Comparison of ENCODE assay signal across 32 cellular contexts in the genomic region with DNA sequence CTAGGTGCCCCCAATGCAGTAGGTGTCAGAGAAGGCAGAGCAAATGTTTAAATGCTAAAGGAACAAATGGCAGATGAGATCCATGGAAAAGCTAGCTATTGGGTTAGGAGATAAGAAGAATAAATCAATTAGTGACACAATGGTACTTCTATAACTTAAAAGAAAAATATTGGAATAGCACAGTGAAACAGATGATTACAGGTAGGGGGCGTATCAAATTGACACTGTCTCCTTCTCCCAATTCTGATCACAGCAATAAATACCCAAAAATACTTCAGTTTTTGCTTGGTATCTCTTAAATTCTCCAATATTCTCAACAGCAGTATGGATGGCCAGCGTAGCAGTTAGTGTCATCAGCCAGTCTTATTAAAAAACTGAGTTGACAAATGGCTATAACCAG. TPM values are rescaled to one million over a fixed set of nuclear protein-coding genes. Genes with fewer than 3 reads are reported as not detected.
DNase-seq lines count a peak whose midpoint lies in the region; ATAC-seq and TF ChIP-seq lines count a peak whose summit lies in the region.
"Had no signal": no experiment of that assay in that cellular context is flagged by ENCODE, and none has a peak within 500 bp of the region (broad histone marks: within the 10 kb centered on the region; RNA-seq: fewer than 3 reads in every experiment).

No MANE protein-coding gene starts in this region.

- no peak overlapping the region for H3K4me3 Mint-ChIP-seq in type B pancreatic cell
- no peak overlapping the region for H3K4me3 Mint-ChIP-seq in activated CD4-positive, alpha-beta T cell treated with anti-CD3 and anti-CD28 coated beads, Interleukin-2, amount 10 ng/mL, durations not matched to agents 7 days and 5 days
- H3K4me3 Mint-ChIP-seq: activated CD4-positive, alpha-beta T cell treated with anti-CD3 and anti-CD28 coated beads for 36 hours; activated naive CD8-positive, alpha-beta T cell treated with anti-CD3 and anti-CD28 coated beads for 36 hours; CD4-positive, CD25-positive, alpha-beta regulatory T cell; dendritic cell treated with granulocyte-macrophage colony-stimulating factor and Interleukin-4, amounts not matched to agents 40 ng/mL and 50 ng/mL, for 4 days had no signal

- in situ Hi-C loops in brain microvascular endothelial cell (cut with HindIII; ENCODE audit: low pct_ligation_motif_present, low sequenced_read_pairs), result no loop called here

- peak; percentile 26; the same call in 1 of the 2 replicates for TF ChIP-seq CTCF in SK-N-SH (IDR thresholded peaks at IDR 0.05)
- TF ChIP-seq CTCF in MM.1S (IDR thresholded peaks at IDR 0.05; ENCODE audit: low read length), result peak; percentile 18; the same call in 1 of the 2 replicates
- TF ChIP-seq CTCF in brain microvascular endothelial cell (IDR thresholded peaks at IDR 0.05; ENCODE audit: low read depth, low read length, missing control alignments), result peak; percentile 7
- TF ChIP-seq CTCF in type B pancreatic cell (conservative IDR thresholded peaks at IDR 0.05), result peak; percentile 38

- H3K9me3 ChIP-seq in SK-N-SH, result no peaks in the 10 kb centered on the region
- no peaks in the 10 kb centered on the region for H3K9me3 ChIP-seq in MM.1S (replicated peaks; ENCODE audit: insufficient read depth, low read length)
- H3K9me3 ChIP-seq: esophagus muscularis mucosa, heart left ventricle, left lung, right atrium auricular region had no signal

- no peak overlapping the region for H3K4me3 ChIP-seq in SK-N-SH (ENCODE audit: low read depth in 2 of 2, low read length in 1 of 2)
- no peak overlapping the region for H3K4me3 ChIP-seq in MM.1S (ENCODE audit: low read length)
- H3K4me3 ChIP-seq in brain microvascular endothelial cell (ENCODE audit: low read depth, low read length), result no peak overlapping the region
- H3K4me3 ChIP-seq: esophagus muscularis mucosa, heart left ventricle, left lung, right atrium auricular region, SK-N-MC had no signal

- WGBS in SK-N-SH (ENCODE audit: low lambda C conversion rate), result 86% methylated on average over 2 of the region's 2 CpGs

- H3F3A ChIP-seq in SK-N-SH (replicated peaks; ENCODE audit: insufficient read depth), result peaks cover 3% of the 10 kb centered on the region
- peaks cover 7% of the 10 kb centered on the region for H3F3A ChIP-seq in MM.1S (ENCODE audit: insufficient read depth, low read length)

- H3K4me1 Mint-ChIP-seq in type B pancreatic cell (ENCODE audit: unreplicated experiment), result peaks cover 8% of the 10 kb centered on the region
- H3K4me1 Mint-ChIP-seq in activated CD4-positive, alpha-beta T cell treated with anti-CD3 and anti-CD28 coated beads, Interleukin-2, amount 10 ng/mL, durations not matched to agents 7 days and 5 days, result peaks cover 13% of the 10 kb centered on the region

- H3K4me2 ChIP-seq in SK-N-SH, result no peak overlapping the region
- H3K4me2 ChIP-seq in MM.1S (ENCODE audit: low read depth, low read length), result no peak overlapping the region

- CTCF ChIA-PET in SK-N-SH (lab: Yijun Ruan, JAX), result interaction anchor here (0.9 to 9.3 kb wide), 8 partner anchors 9 to 162 kb away, joined by 3 to 108 read pairs (median 4); no protein-coding TSS in a partner anchor
- CTCF ChIA-PET in activated CD4-positive, alpha-beta T cell treated with anti-CD3 and anti-CD28 coated beads, Interleukin-2, amount 10 ng/mL, durations not matched to agents 7 days and 5 days (lab: Charles Lee), result no interaction called here

- H3K9me2 ChIP-seq in SK-N-SH (no peaks in the 10 kb centered on the region), MM.1S (replicated peaks; ENCODE audit: insufficient read depth, low read length) (no peaks in the 10 kb centered on the region)

- no peak for ATAC-seq in SK-N-SH treated with all-trans-retinoic acid at 6 μM for 48 hours
- ATAC-seq: activated CD4-positive, alpha-beta T cell treated with anti-CD3 and anti-CD28 coated beads for 36 hours; heart left ventricle; left lung had no signal

- H3K27ac ChIP-seq in SK-N-SH (ENCODE audit: low read depth in 2 of 2, low read length in 1 of 2), result no peak overlapping the region
- no peak overlapping the region for H3K27ac ChIP-seq in MM.1S (ENCODE audit: low read length)
- H3K27ac ChIP-seq in brain microvascular endothelial cell, result no peak overlapping the region
- H3K27ac ChIP-seq: esophagus muscularis mucosa, heart left ventricle, left lung, right atrium auricular region, SK-N-MC had no signal

- H3K27ac Mint-ChIP-seq in type B pancreatic cell, result no peak overlapping the region
- H3K27ac Mint-ChIP-seq in activated CD4-positive, alpha-beta T cell treated with anti-CD3 and anti-CD28 coated beads, Interleukin-2, amount 10 ng/mL, durations not matched to agents 7 days and 5 days, result no peak overlapping the region
- H3K27ac Mint-ChIP-seq: activated CD4-positive, alpha-beta T cell treated with anti-CD3 and anti-CD28 coated beads for 36 hours; activated naive CD8-positive, alpha-beta T cell treated with anti-CD3 and anti-CD28 coated beads for 36 hours; CD4-positive, CD25-positive, alpha-beta regulatory T cell; dendritic cell treated with granulocyte-macrophage colony-stimulating factor and Interleukin-4, amounts not matched to agents 40 ng/mL and 50 ng/mL, for 4 days had no signal

- DNase-seq in SK-N-SH, result no peak
- no peak for DNase-seq in MM.1S
- no peak for DNase-seq in brain microvascular endothelial cell
- DNase-seq in type B pancreatic cell (ENCODE audit: extremely low spot score, unreplicated experiment), result no peak
- DNase-seq in activated CD4-positive, alpha-beta T cell treated with anti-CD3 and anti-CD28 coated beads, Interleukin-2, amount 10 ng/mL, durations not matched to agents 7 days and 5 days, result no peak
- DNase-seq in middle frontal gyrus (ENCODE audit: extremely low spot score, low spot score), result no peak
- no peak for DNase-seq in mesenteric fat pad (ENCODE audit: low spot score)
- DNase-seq: 8988T; activated CD4-positive, alpha-beta T cell treated with anti-CD3 and anti-CD28 coated beads for 36 hours; activated effector memory CD4-positive, alpha-beta T cell treated with anti-CD3 and anti-CD28 coated beads, Interleukin-2, amount 50 U/mL, for 16 hours; activated naive CD8-positive, alpha-beta T cell treated with anti-CD3 and anti-CD28 coated beads for 36 hours; Calu3; caudate nucleus; CD4-positive, CD25-positive, alpha-beta regulatory T cell; DMS79; foreskin melanocyte; heart left ventricle; islet precursor cell; left lung; mesenchymal stem cell; NCI-H146; NCI-H446; NCI-H82; posterior cingulate gyrus; small intestine; stimulated activated naive CD4-positive, alpha-beta T cell treated with Interleukin-2 at 50 U/mL for 16 hours; T-helper 2 cell had no signal

- H3K27me3 Mint-ChIP-seq in type B pancreatic cell, result no peaks in the 10 kb centered on the region
- no peaks in the 10 kb centered on the region for H3K27me3 Mint-ChIP-seq in activated CD4-positive, alpha-beta T cell treated with anti-CD3 and anti-CD28 coated beads, Interleukin-2, amount 10 ng/mL, durations not matched to agents 7 days and 5 days
- H3K27me3 Mint-ChIP-seq: activated CD4-positive, alpha-beta T cell treated with anti-CD3 and anti-CD28 coated beads for 36 hours; activated naive CD8-positive, alpha-beta T cell treated with anti-CD3 and anti-CD28 coated beads for 36 hours; CD4-positive, CD25-positive, alpha-beta regulatory T cell; dendritic cell treated with granulocyte-macrophage colony-stimulating factor and Interleukin-4, amounts not matched to agents 40 ng/mL and 50 ng/mL, for 4 days had no signal

- TF ChIP-seq EP300 in SK-N-SH (IDR thresholded peaks at IDR 0.05; ENCODE audit: borderline replicate concordance in 1 of 2, low read depth in 1 of 2, low read length in 1 of 2), result no peak

- H3K27me3 ChIP-seq in SK-N-SH (ENCODE audit: insufficient read depth) (no peaks in the 10 kb centered on the region), MM.1S (replicated peaks; ENCODE audit: insufficient read depth, low read length) (no peaks in the 10 kb centered on the region), brain microvascular endothelial cell (replicated peaks) (no peaks in the 10 kb centered on the region)
- H3K27me3 ChIP-seq: esophagus muscularis mucosa, heart left ventricle, left lung, right atrium auricular region had no signal

- no peaks in the 10 kb centered on the region for H3K9me3 Mint-ChIP-seq in type B pancreatic cell
- H3K9me3 Mint-ChIP-seq in activated CD4-positive, alpha-beta T cell treated with anti-CD3 and anti-CD28 coated beads, Interleukin-2, amount 10 ng/mL, durations not matched to agents 7 days and 5 days, result no peaks in the 10 kb centered on the region
- H3K9me3 Mint-ChIP-seq: activated naive CD8-positive, alpha-beta T cell treated with anti-CD3 and anti-CD28 coated beads for 36 hours; CD4-positive, CD25-positive, alpha-beta regulatory T cell; dendritic cell treated with granulocyte-macrophage colony-stimulating factor and Interleukin-4, amounts not matched to agents 40 ng/mL and 50 ng/mL, for 4 days had no signal

- H3K9ac ChIP-seq in SK-N-SH (no peak overlapping the region), MM.1S (ENCODE audit: low read length) (no peak overlapping the region)

- H3K4me1 ChIP-seq in SK-N-SH (ENCODE audit: control insufficient read depth in 1 of 2, insufficient read depth in 2 of 2, low read depth in 1 of 2, low read length in 1 of 2) (peaks cover 0 to 2% of the 10 kb centered on the region in 2 experiments; a peak in 3 of 4 replicates), MM.1S (ENCODE audit: low read length) (no peaks in the 10 kb centered on the region)

- H3K79me2 ChIP-seq in SK-N-SH (ENCODE audit: insufficient read depth) (peaks cover 13% of the 10 kb centered on the region; the same call in 1 of the 2 replicates), MM.1S (ENCODE audit: low read length) (0 out of 2 replicates have a peak, but pooled peaks cover 7% of the 10 kb centered on the region)

- POLR2A ChIA-PET in SK-N-SH (lab: Yijun Ruan, JAX), result no interaction called here
- POLR2A ChIA-PET in activated CD4-positive, alpha-beta T cell treated with anti-CD3 and anti-CD28 coated beads, Interleukin-2, amount 10 ng/mL, durations not matched to agents 7 days and 5 days (lab: Charles Lee), result no interaction called here

- no peaks in the 10 kb centered on the region for H4K20me1 ChIP-seq in SK-N-SH (ENCODE audit: insufficient read depth)
- H4K20me1 ChIP-seq in MM.1S (ENCODE audit: insufficient read depth, low read length), result no peaks in the 10 kb centered on the region

- H3K36me3 ChIP-seq in SK-N-SH (replicated peaks in 1 of 2; ENCODE audit: control insufficient read depth in 1 of 2, insufficient read depth in 2 of 2, low read length in 1 of 2) (peaks cover 53 to 61% of the 10 kb centered on the region in 2 experiments), MM.1S (replicated peaks; ENCODE audit: insufficient read depth, low read length) (peaks cover 8% of the 10 kb centered on the region; the same call in 1 of the 2 replicates), brain microvascular endothelial cell (replicated peaks) (peaks cover 9% of the 10 kb centered on the region)

- no peak overlapping the region for H2AFZ ChIP-seq in SK-N-SH (ENCODE audit: low read depth)
- no peak overlapping the region for H2AFZ ChIP-seq in MM.1S (ENCODE audit: low read length)

- TF ChIP-seq RAD21 in SK-N-SH (IDR thresholded peaks at IDR 0.05; ENCODE audit: low read length), result no peak

- peaks cover 20% of the 10 kb centered on the region for H3K36me3 Mint-ChIP-seq in type B pancreatic cell
- H3K36me3 Mint-ChIP-seq in activated CD4-positive, alpha-beta T cell treated with anti-CD3 and anti-CD28 coated beads, Interleukin-2, amount 10 ng/mL, durations not matched to agents 7 days and 5 days (ENCODE audit: low read depth), result peaks cover 28% of the 10 kb centered on the region

RNA-seq across cellular contexts. Expression of a gene that starts 5.2 kb away (rescaled TPM):
- polyA plus RNA-seq in SK-N-SH (2012; rRNA removed), result 3.9 and 4.1 TPM in 2 replicates
- 3.1 and 4.9 TPM in 2 replicates for polyA plus RNA-seq in SK-N-SH (2012; cell fraction: cytosol; rRNA removed)
- 12.7 and 13.6 TPM in 2 replicates for polyA plus RNA-seq in SK-N-SH (2012; cell fraction: nucleus; rRNA removed)
- total RNA-seq in type B pancreatic cell (ENCODE audit: low replicate concordance) (11.8 and 15.1 TPM in 2 replicates), mesenteric fat pad (18.4 TPM)
- total RNA-seq in activated CD4-positive, alpha-beta T cell treated with anti-CD3 and anti-CD28 coated beads, Interleukin-2, amount 10 ng/mL, durations not matched to agents 7 days and 5 days, result 10 to 100 TPM; 13.7 TPM
